ENCODE assay signal across 8 cellular contexts in the genomic region with DNA sequence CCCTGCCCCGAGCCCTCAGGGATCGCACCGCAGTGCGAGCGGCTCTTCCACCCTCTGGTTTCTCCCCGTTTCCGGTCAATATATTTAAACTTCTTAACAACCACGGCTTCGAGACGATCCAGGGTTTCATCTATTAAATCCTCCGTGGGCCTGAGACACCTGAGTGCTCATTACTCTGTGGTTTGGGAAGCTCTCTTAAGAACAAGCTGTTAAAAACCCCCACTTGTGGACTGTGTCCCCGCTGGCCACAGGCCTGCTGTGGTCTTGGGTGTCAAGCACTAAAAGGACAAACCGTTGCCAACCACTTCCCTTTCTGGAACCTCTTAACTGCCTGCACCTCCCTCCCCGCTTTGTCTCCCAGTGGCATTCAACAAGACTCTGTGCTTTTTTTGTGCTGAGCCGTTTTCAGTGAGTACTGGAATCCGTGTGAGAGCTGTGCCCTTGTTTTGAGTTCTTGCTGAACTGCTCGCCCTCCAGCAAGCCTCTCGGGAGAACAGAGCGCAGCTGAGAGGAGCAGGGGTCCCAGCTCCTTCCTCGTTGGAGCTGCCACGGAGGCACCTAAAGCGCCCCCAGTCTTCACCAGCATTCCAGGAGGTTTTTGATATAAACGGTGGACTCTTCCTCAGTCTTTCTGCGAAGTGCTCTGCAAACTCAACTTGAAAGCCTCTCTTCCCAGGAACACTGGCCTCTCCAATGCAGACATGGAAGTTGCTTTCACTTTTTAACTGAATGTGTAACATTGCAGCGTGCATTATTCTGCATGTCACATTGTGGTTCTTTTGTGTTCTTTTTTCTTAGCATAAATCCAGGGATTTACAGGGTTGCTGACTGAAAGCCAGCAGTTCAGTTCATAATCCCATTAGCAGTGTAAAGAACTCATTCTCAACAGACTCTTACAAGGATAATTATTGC. TPM values are rescaled to one million over a fixed set of nuclear protein-coding genes. Genes with fewer than 3 reads are reported as not detected.
DNase-seq lines count a peak whose midpoint lies in the region; ATAC-seq and TF ChIP-seq lines count a peak whose summit lies in the region.

No MANE protein-coding gene starts in this region.

- TF ChIP-seq CTCF in SK-N-SH (IDR thresholded peaks at IDR 0.05) = no peak

- ATAC-seq in HG03097 (IDR thresholded peaks at IDR 0.05; ENCODE audit: low FRiP score, unreplicated experiment) = peak; percentile 78
- ATAC-seq in stimulated activated naive B cell treated with anti-CD40 and anti-IgM and Interleukin-4, amounts not matched to agents 10 μg/mL and 1 μg/mL and 100 μg/mL, for 72 hours (replicated peaks) = peak; percentile 72 to 73
- no peak for ATAC-seq in HG03025 (IDR thresholded peaks at IDR 0.05; ENCODE audit: low FRiP score, unreplicated experiment)

- peak overlapping the region; percentile 87 to 90 for H3K4me3 Mint-ChIP-seq in stimulated activated naive B cell treated with anti-CD40 and anti-IgM and Interleukin-4, amounts not matched to agents 10 μg/mL and 1 μg/mL and 100 μg/mL, for 72 hours

- no peaks in the 10 kb centered on the region for H3K9me2 ChIP-seq in SK-N-SH

- no peaks in the 10 kb centered on the region for H3K27me3 ChIP-seq in SK-N-SH (ENCODE audit: insufficient read depth)

- WGBS in SK-N-SH (ENCODE audit: low lambda C conversion rate) = 84% methylated on average over 23 of the region's 25 CpGs

- H4K20me1 ChIP-seq in SK-N-SH (ENCODE audit: insufficient read depth) = no peaks in the 10 kb centered on the region

- peak; percentile 4 for DNase-seq in activated CD4-positive, alpha-beta T cell treated with anti-CD3 and anti-CD28 coated beads for 48 hours
- no peak for DNase-seq in activated CD4-positive, alpha-beta T cell treated with anti-CD3 and anti-CD28 coated beads for 1 hour
- DNase-seq in SK-N-SH (peak; percentile 34), ecto neural progenitor cell (ENCODE audit: low spot score) (peak; percentile 70), left kidney (ENCODE audit: low read depth, low spot score) (peak; percentile 78)
- no peak for DNase-seq in stimulated activated naive B cell treated with anti-CD40 and anti-IgM and Interleukin-4, amounts not matched to agents 10 μg/mL and 1 μg/mL and 100 μg/mL, for 72 hours

- H3K9me3 ChIP-seq in SK-N-SH = no peaks in the 10 kb centered on the region

- no peaks in the 10 kb centered on the region for H3K36me3 Mint-ChIP-seq in stimulated activated naive B cell treated with anti-CD40 and anti-IgM and Interleukin-4, amounts not matched to agents 10 μg/mL and 1 μg/mL and 100 μg/mL, for 72 hours

- H3F3A ChIP-seq in SK-N-SH (replicated peaks; ENCODE audit: insufficient read depth) = peaks cover 7% of the 10 kb centered on the region

- H3K36me3 ChIP-seq in SK-N-SH (replicated peaks in 1 of 2; ENCODE audit: control insufficient read depth in 1 of 2, insufficient read depth in 2 of 2, low read length in 1 of 2) = no peaks in the 10 kb centered on the region

- peak overlapping the region; percentile 78 for H2AFZ ChIP-seq in SK-N-SH (ENCODE audit: low read depth)

- TF ChIP-seq EP300 in SK-N-SH (IDR thresholded peaks at IDR 0.05; ENCODE audit: borderline replicate concordance in 1 of 2, low read depth in 1 of 2, low read length in 1 of 2) = no peak

- H3K27ac ChIP-seq in SK-N-SH (ENCODE audit: low read depth in 2 of 2, low read length in 1 of 2) = no peak overlapping the region

- CTCF ChIA-PET in SK-N-SH (lab: Yijun Ruan, JAX) = interaction anchor here (1.0 to 1.3 kb wide), 3 partner anchors 9 to 53 kb away, joined by 3 read pairs; no protein-coding TSS in a partner anchor

- no peak for TF ChIP-seq RAD21 in SK-N-SH (IDR thresholded peaks at IDR 0.05; ENCODE audit: low read length)

- peaks cover 5 to 12% of the 10 kb centered on the region in 2 experiments for H3K4me1 ChIP-seq in SK-N-SH (ENCODE audit: control insufficient read depth in 1 of 2, insufficient read depth in 2 of 2, low read depth in 1 of 2, low read length in 1 of 2)

- H3K9me3 Mint-ChIP-seq in stimulated activated naive B cell treated with anti-CD40 and anti-IgM and Interleukin-4, amounts not matched to agents 10 μg/mL and 1 μg/mL and 100 μg/mL, for 72 hours = no peaks in the 10 kb centered on the region

- H3K4me1 Mint-ChIP-seq in stimulated activated naive B cell treated with anti-CD40 and anti-IgM and Interleukin-4, amounts not matched to agents 10 μg/mL and 1 μg/mL and 100 μg/mL, for 72 hours = peaks cover 13 to 33% of the 10 kb centered on the region in 2 donors

- peak overlapping the region; percentile 60 for H3K4me2 ChIP-seq in SK-N-SH

- H3K27ac Mint-ChIP-seq in stimulated activated naive B cell treated with anti-CD40 and anti-IgM and Interleukin-4, amounts not matched to agents 10 μg/mL and 1 μg/mL and 100 μg/mL, for 72 hours = peak overlapping the region; percentile 91

- no peak overlapping the region for H3K4me3 ChIP-seq in SK-N-SH (ENCODE audit: low read depth in 2 of 2, low read length in 1 of 2)

- peak overlapping the region; percentile 14; the same call in 1 of the 2 replicates for H3K9ac ChIP-seq in SK-N-SH

- no peaks in the 10 kb centered on the region for H3K79me2 ChIP-seq in SK-N-SH (ENCODE audit: insufficient read depth)

- H3K27me3 Mint-ChIP-seq in stimulated activated naive B cell treated with anti-CD40 and anti-IgM and Interleukin-4, amounts not matched to agents 10 μg/mL and 1 μg/mL and 100 μg/mL, for 72 hours = peaks cover 31 to 32% of the 10 kb centered on the region in 2 donors

- POLR2A ChIA-PET in SK-N-SH (lab: Yijun Ruan, JAX) = no interaction called here

TF ChIP-seq in SK-N-SH, 30 proteins besides CTCF, POLR2A, EP300 and RAD21:
- TF ChIP-seq FOSL2 (IDR thresholded peaks at IDR 0.05; ENCODE audit: borderline replicate concordance, low read depth) = no peak
- TF ChIP-seq RFX5 (IDR thresholded peaks at IDR 0.05; ENCODE audit: low read length) = no peak
- no peak for TF ChIP-seq POLR2AphosphoS5 (IDR thresholded peaks at IDR 0.05; ENCODE audit: low read depth, low read length)
- TF ChIP-seq, protein P1, sequence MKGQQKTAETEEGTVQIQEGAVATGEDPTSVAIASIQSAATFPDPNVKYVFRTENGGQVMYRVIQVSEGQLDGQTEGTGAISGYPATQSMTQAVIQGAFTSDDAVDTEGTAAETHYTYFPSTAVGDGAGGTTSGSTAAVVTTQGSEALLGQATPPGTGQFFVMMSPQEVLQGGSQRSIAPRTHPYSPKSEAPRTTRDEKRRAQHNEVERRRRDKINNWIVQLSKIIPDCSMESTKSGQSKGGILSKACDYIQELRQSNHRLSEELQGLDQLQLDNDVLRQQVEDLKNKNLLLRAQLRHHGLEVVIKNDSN (IDR thresholded peaks at IDR 0.05; ENCODE audit: borderline replicate concordance, low read depth) = no peak
- TF ChIP-seq YY1 (IDR thresholded peaks at IDR 0.05; ENCODE audit: low read depth) = no peak
- no peak for TF ChIP-seq MEF2A (IDR thresholded peaks at IDR 0.05; ENCODE audit: borderline replicate concordance, low read depth)
- TF ChIP-seq EZH2phosphoT487 (IDR thresholded peaks at IDR 0.05; ENCODE audit: borderline replicate concordance, low read depth) = no peak
- no peak for TF ChIP-seq GATA2 (CRISPR knock-in tag; IDR thresholded peaks at IDR 0.05)
- TF ChIP-seq NFIC (IDR thresholded peaks at IDR 0.05; ENCODE audit: borderline replicate concordance) = no peak

RNA-seq across cellular contexts. Expression of gene IGFBP7, which starts 0.7 kb away (rescaled TPM):
- 0.38 and 0.71 TPM in 2 replicates for polyA plus RNA-seq in SK-N-SH (2012; rRNA removed)
- polyA plus RNA-seq in SK-N-SH (2012; cell fraction: cytosol; rRNA removed) = 0.39 and 0.67 TPM in 2 replicates
- polyA plus RNA-seq in SK-N-SH (2012; cell fraction: nucleus; rRNA removed) = 0.77 and 1.4 TPM in 2 replicates

Comparison
In these comparisons a context has a peak if more than half of its experiments do, and no peak if none do; other contexts are left out.
1. DNase-seq: peak in activated CD4-positive, alpha-beta T cell treated with anti-CD3 and anti-CD28 coated beads for 48 hours (single experiment), SK-N-SH (single experiment), ecto neural progenitor cell (single experiment) and left kidney (single experiment); none in activated CD4-positive, alpha-beta T cell treated with anti-CD3 and anti-CD28 coated beads for 1 hour (single experiment) and stimulated activated naive B cell treated with anti-CD40 and anti-IgM and Interleukin-4, amounts not matched to agents 10 μg/mL and 1 μg/mL and 100 μg/mL, for 72 hours (single experiment).